ENCODE assay signal across 8 cellular contexts in the genomic region with DNA sequence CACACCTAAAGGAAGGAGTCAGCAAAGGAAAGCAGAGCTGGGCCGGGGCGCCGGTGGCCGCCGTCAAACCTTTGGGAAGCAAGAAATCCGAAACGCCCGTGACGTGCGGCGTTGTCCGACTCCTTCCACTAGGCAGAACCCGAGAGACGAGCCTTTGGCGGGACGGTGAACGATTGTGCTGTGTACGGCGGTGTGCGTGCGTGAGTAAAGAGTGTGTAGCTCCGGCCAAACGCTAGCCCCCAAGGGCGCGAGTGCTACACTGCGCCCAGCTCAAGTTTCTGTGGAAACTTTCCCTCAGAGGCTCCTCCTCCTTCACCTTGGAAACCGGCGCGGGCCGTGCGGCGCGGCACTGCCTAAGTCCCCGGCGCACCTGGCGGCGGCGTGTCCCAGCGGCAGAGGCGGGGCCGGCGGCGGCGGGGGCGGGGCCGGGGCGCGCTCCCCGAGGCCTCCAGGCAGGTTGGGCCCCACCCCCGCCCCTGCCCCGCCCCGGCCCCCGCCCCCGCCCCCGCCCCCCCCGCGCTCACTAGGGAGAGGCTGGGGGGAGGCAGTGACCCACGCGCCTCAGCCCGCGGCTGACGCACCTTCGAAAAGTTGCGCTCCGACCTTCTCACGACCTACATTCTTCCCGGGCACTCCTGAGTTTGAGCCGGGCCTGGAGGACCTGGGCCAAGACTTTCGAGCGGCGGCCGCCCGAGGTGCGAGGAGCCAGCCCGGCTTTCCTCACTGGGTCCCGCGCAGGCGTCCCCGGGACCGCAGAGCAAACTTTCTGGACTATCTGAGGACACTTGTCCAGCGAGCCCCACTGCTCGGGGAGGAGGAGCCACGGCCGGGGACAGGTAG. TPM values are rescaled to one million over a fixed set of nuclear protein-coding genes. Genes with fewer than 3 reads are reported as not detected.
DNase-seq lines count a peak whose midpoint lies in the region; ATAC-seq and TF ChIP-seq lines count a peak whose summit lies in the region.

A gene (plus strand): TSS at position 547 of the 840 bp plus-strand sequence. CDS start 157,084 bp downstream, outside the sequence.

- H3K36me3 ChIP-seq in endodermal cell (ENCODE audit: control insufficient read depth, insufficient read depth, low read length), result no peaks in the 10 kb centered on the region

- H3K4me1 ChIP-seq in endodermal cell (ENCODE audit: control insufficient read depth, insufficient read depth, low read length), result no peaks in the 10 kb centered on the region
- H3K4me1 ChIP-seq in mononuclear cell (ENCODE audit: insufficient read depth, low read length), result peaks cover 29% of the 10 kb centered on the region

- peak within 1 kb of the TSS; percentile 96 for H3K4me3 Mint-ChIP-seq in endodermal cell

- DNase-seq in AG09309 (ENCODE audit: low read depth) (no peak), NCI-H510A (lab: John Stamatoyannopoulos, UW) (peak; percentile 66), endodermal cell (peak; percentile 97)
- DNase-seq in activated CD8-positive, alpha-beta memory T cell treated with anti-CD3 and anti-CD28 coated beads for 4 hours (ENCODE audit: low read depth in 2 of 2), result peak; percentile 63 to 71
- DNase-seq in stimulated activated CD8-positive, alpha-beta memory T cell treated with anti-CD3 and anti-CD28 coated beads, Interleukin-2, amount 100 ng/mL, for 48 hours (ENCODE audit: low read depth in 2 of 2), result peak; percentile 44 to 64

- peak within 1 kb of the TSS; percentile 80 for H3K9ac ChIP-seq in endodermal cell (ENCODE audit: extremely low read depth, low read length, poor library complexity, severe bottlenecking)

- H3K27me3 ChIP-seq in endodermal cell (ENCODE audit: control insufficient read depth, insufficient read depth, low read length, poor library complexity, severe bottlenecking) (peaks cover 18% of the 10 kb centered on the region), mononuclear cell (ENCODE audit: insufficient read depth, low read length) (peaks cover 22% of the 10 kb centered on the region)

- H3K9me3 Mint-ChIP-seq in endodermal cell, result no peaks in the 10 kb centered on the region

- ATAC-seq in GM18907 (IDR thresholded peaks at IDR 0.05; ENCODE audit: unreplicated experiment) (peak; percentile 73), HG03103 (IDR thresholded peaks at IDR 0.05; ENCODE audit: low read depth, unreplicated experiment) (peak; percentile 78)

- no peak within 1 kb of the TSS for H3K27ac ChIP-seq in endodermal cell (ENCODE audit: low read depth, low read length)

- H3K4me3 ChIP-seq in AG09309 (ENCODE audit: control insufficient read depth, low read depth, low read length), result peak within 1 kb of the TSS; percentile 60
- peak within 1 kb of the TSS; percentile 86 for H3K4me3 ChIP-seq in endodermal cell (ENCODE audit: low read length)
- peak within 1 kb of the TSS; percentile 37 for H3K4me3 ChIP-seq in mononuclear cell (ENCODE audit: low read length)

- H3K9me3 ChIP-seq in endodermal cell (ENCODE audit: control insufficient read depth, low read length), result no peaks in the 10 kb centered on the region
- H3K9me3 ChIP-seq in mononuclear cell (ENCODE audit: low read depth, low read length), result no peaks in the 10 kb centered on the region

- H3K27me3 Mint-ChIP-seq in endodermal cell (ENCODE audit: insufficient read depth), result no peaks in the 10 kb centered on the region

- H3K27ac Mint-ChIP-seq in endodermal cell, result peak within 1 kb of the TSS; percentile 99

- TF ChIP-seq CTCF in AG09309 (IDR thresholded peaks at IDR 0.05; ENCODE audit: control insufficient read depth, insufficient read depth, low read depth, low read length, missing control alignments) (no peak), endodermal cell (conservative IDR thresholded peaks at IDR 0.05) (no peak)

- H3K4me1 Mint-ChIP-seq in endodermal cell, result peaks cover 21% of the 10 kb centered on the region

- no peaks in the 10 kb centered on the region for H3K36me3 Mint-ChIP-seq in endodermal cell (ENCODE audit: low read depth)

- 0% methylated on average over 12 to 72 of the region's 84 CpGs for WGBS in endodermal cell (ENCODE audit: insufficient coverage in 1 of 2, insufficient read length in 1 of 2), 2 experiments

RNA-seq across cellular contexts. Expression of the gene that starts here (rescaled TPM):
- total RNA-seq in endodermal cell (10 to 100 TPM; 18.9 to 29.2 TPM), mononuclear cell (2.8 TPM)
- 2.3 TPM for polyA plus RNA-seq in endodermal cell (2013, experiment 1 of 2)
- polyA plus RNA-seq in endodermal cell (2013, experiment 2 of 2), result 1.8 TPM
